Comparison of ENCODE assay signal across 8 cellular contexts in genomic region chr17:39199986-39200879, GRCh38. TPM values are rescaled to one million over a fixed set of nuclear protein-coding genes. Genes with fewer than 3 reads are reported as not detected.
DNase-seq lines count a peak whose midpoint lies in the region; ATAC-seq and TF ChIP-seq lines count a peak whose summit lies in the region.

TSS of gene RPL19 (plus strand) at chr17:39200283. CDS start at chr17:39200345, 62 bp downstream.

- peaks cover 23% of the 10 kb centered on the region for H3K27me3 Mint-ChIP-seq in GM23338 (ENCODE audit: insufficient read depth, low read depth, poor library complexity)
- no peaks in the 10 kb centered on the region for H3K27me3 Mint-ChIP-seq in activated T-helper 17 cell treated with anti-CD3 and anti-CD28 coated beads, Interleukin-2, amount 50 U/mL, for 72 hours
- H3K27me3 Mint-ChIP-seq in naive thymus-derived CD8-positive, alpha-beta T cell = no peaks in the 10 kb centered on the region
- H3K27me3 Mint-ChIP-seq in stimulated activated naive B cell treated with anti-CD40 and anti-IgM and Interleukin-4, amounts not matched to agents 10 μg/mL and 1 μg/mL and 100 μg/mL, for 72 hours = no peaks in the 10 kb centered on the region

- H3F3A ChIP-seq in GM23338 (replicated peaks; ENCODE audit: low read depth) (peaks cover 56% of the 10 kb centered on the region), Loucy (ENCODE audit: low read depth) (peaks cover 11% of the 10 kb centered on the region; the same call in 1 of the 2 replicates)

- no peaks in the 10 kb centered on the region; the same call in 2 of the 3 replicates for H3K9me3 Mint-ChIP-seq in GM23338
- H3K9me3 Mint-ChIP-seq in activated T-helper 17 cell treated with anti-CD3 and anti-CD28 coated beads, Interleukin-2, amount 50 U/mL, for 72 hours = no peaks in the 10 kb centered on the region
- no peaks in the 10 kb centered on the region for H3K9me3 Mint-ChIP-seq in naive thymus-derived CD8-positive, alpha-beta T cell
- no peaks in the 10 kb centered on the region for H3K9me3 Mint-ChIP-seq in stimulated activated naive B cell treated with anti-CD40 and anti-IgM and Interleukin-4, amounts not matched to agents 10 μg/mL and 1 μg/mL and 100 μg/mL, for 72 hours

- POLR2A ChIA-PET in naive thymus-derived CD8-positive, alpha-beta T cell (lab: Charles Lee) = interaction anchor here (0.5 to 2.7 kb wide), 44 partner anchors 8 to 1074 kb away, joined by 3 to 57 read pairs (median 4); partner anchors contain the start of genes ARL5C, CDK12, FBXO47 and LASP1

- H3K36me3 Mint-ChIP-seq in GM23338 (ENCODE audit: low read depth) = peaks cover 54% of the 10 kb centered on the region
- H3K36me3 Mint-ChIP-seq in activated T-helper 17 cell treated with anti-CD3 and anti-CD28 coated beads, Interleukin-2, amount 50 U/mL, for 72 hours (ENCODE audit: low read depth) = peaks cover 56% of the 10 kb centered on the region
- H3K36me3 Mint-ChIP-seq in naive thymus-derived CD8-positive, alpha-beta T cell = peaks cover 5 to 55% (median 22%) of the 10 kb centered on the region in 3 donors
- peaks cover 39 to 54% of the 10 kb centered on the region in 2 donors for H3K36me3 Mint-ChIP-seq in stimulated activated naive B cell treated with anti-CD40 and anti-IgM and Interleukin-4, amounts not matched to agents 10 μg/mL and 1 μg/mL and 100 μg/mL, for 72 hours

- H3K4me3 ChIP-seq in DND-41 (ENCODE audit: low read depth in 1 of 2, low read length in 2 of 2) (peak within 1 kb of the TSS; percentile 88 to 97), GM23338 (peak within 1 kb of the TSS; percentile 99), Loucy (ENCODE audit: low read length, poor library complexity, severe bottlenecking) (peak within 1 kb of the TSS; percentile 93), RWPE2 (ENCODE audit: severe bottlenecking) (peak within 1 kb of the TSS; percentile 79), fibroblast of mammary gland (ENCODE audit: control insufficient read depth, low read depth, low read length) (peak within 1 kb of the TSS; percentile 99)

- H2AFZ ChIP-seq in DND-41 (ENCODE audit: low read depth, low read length) (peak within 1 kb of the TSS; percentile 87), GM23338 (no peak within 1 kb of the TSS), Loucy (ENCODE audit: low read length) (peak within 1 kb of the TSS; percentile 90)

- H3K4me1 Mint-ChIP-seq in GM23338 = peaks cover 41% of the 10 kb centered on the region
- H3K4me1 Mint-ChIP-seq in activated T-helper 17 cell treated with anti-CD3 and anti-CD28 coated beads, Interleukin-2, amount 50 U/mL, for 72 hours = peaks cover 13% of the 10 kb centered on the region
- peaks cover 23 to 71% (median 60%) of the 10 kb centered on the region in 4 donors for H3K4me1 Mint-ChIP-seq in naive thymus-derived CD8-positive, alpha-beta T cell
- peaks cover 45 to 72% of the 10 kb centered on the region in 2 donors for H3K4me1 Mint-ChIP-seq in stimulated activated naive B cell treated with anti-CD40 and anti-IgM and Interleukin-4, amounts not matched to agents 10 μg/mL and 1 μg/mL and 100 μg/mL, for 72 hours

- DNase-seq in DND-41 (peak; percentile 91), GM23338 (ENCODE audit: low spot score) (peak; percentile 98), RWPE2 (ENCODE audit: low spot score) (peak; percentile 85), fibroblast of mammary gland (ENCODE audit: low read depth) (peak; percentile 96)
- DNase-seq in naive thymus-derived CD8-positive, alpha-beta T cell = peak; percentile 69 to 97 (median 87)
- DNase-seq in stimulated activated naive B cell treated with anti-CD40 and anti-IgM and Interleukin-4, amounts not matched to agents 10 μg/mL and 1 μg/mL and 100 μg/mL, for 72 hours = peak; percentile 81

- ATAC-seq in DND-41 (ENCODE audit: insufficient read depth, low read depth) = peak; percentile 61
- peak; percentile 29 for ATAC-seq in GM23338
- ATAC-seq in RWPE2 (ENCODE audit: low read depth) = peak; percentile 24; the same call in 1 of the 3 replicates
- ATAC-seq in activated T-helper 17 cell treated with anti-CD3 and anti-CD28 coated beads, Interleukin-2, amount 50 U/mL, for 72 hours (replicated peaks) = peak; percentile 73
- ATAC-seq in naive thymus-derived CD8-positive, alpha-beta T cell = peak; percentile 73 to 81
- peak; percentile 66 to 76 for ATAC-seq in stimulated activated naive B cell treated with anti-CD40 and anti-IgM and Interleukin-4, amounts not matched to agents 10 μg/mL and 1 μg/mL and 100 μg/mL, for 72 hours (replicated peaks)

- H3K4me2 ChIP-seq in DND-41 (ENCODE audit: insufficient read depth, low read length) = peak within 1 kb of the TSS; percentile 98
- H3K4me2 ChIP-seq in GM23338 = peak within 1 kb of the TSS; percentile 99
- peak within 1 kb of the TSS; percentile 97 for H3K4me2 ChIP-seq in Loucy (ENCODE audit: low read depth, low read length, poor library complexity, severe bottlenecking)

- H3K79me2 ChIP-seq in DND-41 (ENCODE audit: insufficient read depth, low read length) = peaks cover 56% of the 10 kb centered on the region
- H3K79me2 ChIP-seq in GM23338 (replicated peaks; ENCODE audit: insufficient read depth) = peaks cover 40% of the 10 kb centered on the region
- peaks cover 58% of the 10 kb centered on the region for H3K79me2 ChIP-seq in Loucy (ENCODE audit: insufficient read depth, low read length)

- H3K4me3 Mint-ChIP-seq in GM23338 = peak within 1 kb of the TSS; percentile 88
- peak within 1 kb of the TSS; percentile 83 for H3K4me3 Mint-ChIP-seq in activated T-helper 17 cell treated with anti-CD3 and anti-CD28 coated beads, Interleukin-2, amount 50 U/mL, for 72 hours
- peak within 1 kb of the TSS; percentile 86 to 99 (median 96) for H3K4me3 Mint-ChIP-seq in naive thymus-derived CD8-positive, alpha-beta T cell
- H3K4me3 Mint-ChIP-seq in stimulated activated naive B cell treated with anti-CD40 and anti-IgM and Interleukin-4, amounts not matched to agents 10 μg/mL and 1 μg/mL and 100 μg/mL, for 72 hours = peak within 1 kb of the TSS; percentile 89 to 97

- H3K36me3 ChIP-seq in DND-41 (ENCODE audit: insufficient read depth, low read length) (peaks cover 49% of the 10 kb centered on the region), GM23338 (ENCODE audit: insufficient read depth) (peaks cover 45% of the 10 kb centered on the region), Loucy (ENCODE audit: insufficient read depth, low read length) (peaks cover 35% of the 10 kb centered on the region), RWPE2 (ENCODE audit: low read depth) (peaks cover 48% of the 10 kb centered on the region)

- H3K4me1 ChIP-seq in DND-41 (ENCODE audit: insufficient read depth, low read length) (peaks cover 60% of the 10 kb centered on the region), GM23338 (ENCODE audit: insufficient read depth) (peaks cover 38% of the 10 kb centered on the region), Loucy (ENCODE audit: insufficient read depth, low read length, poor library complexity, severe bottlenecking) (peaks cover 46% of the 10 kb centered on the region), RWPE2 (ENCODE audit: insufficient read depth, poor library complexity, severe bottlenecking) (peaks cover 6% of the 10 kb centered on the region)

- no peaks in the 10 kb centered on the region for H3K9me2 ChIP-seq in GM23338 (ENCODE audit: insufficient read depth)
- H3K9me2 ChIP-seq in Loucy (replicated peaks; ENCODE audit: low read depth, low read length) = no peaks in the 10 kb centered on the region

- TF ChIP-seq CTCF in DND-41 (IDR thresholded peaks at IDR 0.05; ENCODE audit: borderline replicate concordance, extremely low read depth, low read length, poor library complexity, severe bottlenecking) (no peak), GM23338 (conservative IDR thresholded peaks at IDR 0.05; ENCODE audit: low read depth in 2 of 2) (no peak), Loucy (conservative IDR thresholded peaks at IDR 0.05; ENCODE audit: low read length) (no peak), RWPE2 (IDR thresholded peaks at IDR 0.05; ENCODE audit: poor library complexity, severe bottlenecking) (no peak), fibroblast of mammary gland (conservative IDR thresholded peaks at IDR 0.05; ENCODE audit: control insufficient read depth, insufficient read depth, low read depth, low read length) (no peak)

- peak within 1 kb of the TSS; percentile 79 for H3K9ac ChIP-seq in DND-41 (ENCODE audit: low read depth, low read length)
- peak within 1 kb of the TSS; percentile 96 for H3K9ac ChIP-seq in Loucy (ENCODE audit: low read depth, low read length, poor library complexity, severe bottlenecking)

- H3K27ac ChIP-seq in DND-41 (ENCODE audit: low read length) (peak within 1 kb of the TSS; percentile 99), GM23338 (ENCODE audit: low read depth) (peak within 1 kb of the TSS; percentile 89), RWPE2 (ENCODE audit: poor library complexity, severe bottlenecking) (peak within 1 kb of the TSS; percentile 78)

- H4K20me1 ChIP-seq in DND-41 (ENCODE audit: insufficient read depth, low read length) (peaks cover 50% of the 10 kb centered on the region), GM23338 (replicated peaks; ENCODE audit: insufficient read depth) (peaks cover 28% of the 10 kb centered on the region), Loucy (ENCODE audit: insufficient read depth, low read length, poor library complexity, severe bottlenecking) (peaks cover 51% of the 10 kb centered on the region)

- H3K27ac Mint-ChIP-seq in GM23338 = peak within 1 kb of the TSS; percentile 100
- H3K27ac Mint-ChIP-seq in activated T-helper 17 cell treated with anti-CD3 and anti-CD28 coated beads, Interleukin-2, amount 50 U/mL, for 72 hours = peak within 1 kb of the TSS; percentile 98
- peak within 1 kb of the TSS; percentile 98 to 100 (median 99) for H3K27ac Mint-ChIP-seq in naive thymus-derived CD8-positive, alpha-beta T cell
- H3K27ac Mint-ChIP-seq in stimulated activated naive B cell treated with anti-CD40 and anti-IgM and Interleukin-4, amounts not matched to agents 10 μg/mL and 1 μg/mL and 100 μg/mL, for 72 hours = peak within 1 kb of the TSS; percentile 100

- no peaks in the 10 kb centered on the region for H3K9me3 ChIP-seq in DND-41 (ENCODE audit: insufficient read depth, low read length, severe bottlenecking)
- H3K9me3 ChIP-seq in Loucy (ENCODE audit: insufficient read depth, low read depth, low read length) = no peaks in the 10 kb centered on the region
- H3K9me3 ChIP-seq in RWPE2 (ENCODE audit: severe bottlenecking) = no peaks in the 10 kb centered on the region

- no peaks in the 10 kb centered on the region for H3K27me3 ChIP-seq in DND-41 (ENCODE audit: insufficient read depth, low read length, poor library complexity)
- no peaks in the 10 kb centered on the region for H3K27me3 ChIP-seq in GM23338 (ENCODE audit: insufficient read depth)
- H3K27me3 ChIP-seq in Loucy (ENCODE audit: insufficient read depth, low read length, poor library complexity, severe bottlenecking) = peaks cover 4% of the 10 kb centered on the region
- no peaks in the 10 kb centered on the region for H3K27me3 ChIP-seq in RWPE2 (ENCODE audit: insufficient read depth, poor library complexity, severe bottlenecking)

RNA-seq across cellular contexts. Expression of gene RPL19, which starts in this region (rescaled TPM):
- total RNA-seq in GM23338 (2014; rRNA removed; shearing (Covaris generic)) = 1,594 and 1,843 TPM in 2 replicates
- 2,627 and 2,838 TPM in 2 replicates for polyA plus RNA-seq in GM23338 (2016; fragmentation: Nextera tagmentation; extraction: Ambion mirVana)
- 1,000 to 10,000 TPM; 2,432 to 2,485 TPM for total RNA-seq in activated T-helper 17 cell treated with anti-CD3 and anti-CD28 coated beads, Interleukin-2, amount 50 U/mL, for 72 hours
- total RNA-seq in naive thymus-derived CD8-positive, alpha-beta T cell = 1,000 to 10,000 TPM; 3,521 to 3,522 TPM
- polyA plus RNA-seq in naive thymus-derived CD8-positive, alpha-beta T cell = 1,000 to 10,000 TPM; 3,970 to 4,559 (median 4,444) TPM

Comparison
In these comparisons a context has a peak if more than half of its experiments do, and no peak if none do; other contexts are left out.
1. Peak in every context shown above with its lines: DNase-seq, ATAC-seq, H3K4me3 ChIP-seq and H3K27ac ChIP-seq.
2. ATAC-seq: peak in every context shown above with its lines; median percentile 77 in naive thymus-derived CD8-positive, alpha-beta T cell; 73 in activated T-helper 17 cell treated with anti-CD3 and anti-CD28 coated beads, Interleukin-2, amount 50 U/mL, for 72 hours; 71 in stimulated activated naive B cell treated with anti-CD40 and anti-IgM and Interleukin-4, amounts not matched to agents 10 μg/mL and 1 μg/mL and 100 μg/mL, for 72 hours; 61 in DND-41; 29 in GM23338; 24 in RWPE2.